ENCODE assay signal across 8 cellular contexts in the genomic region with DNA sequence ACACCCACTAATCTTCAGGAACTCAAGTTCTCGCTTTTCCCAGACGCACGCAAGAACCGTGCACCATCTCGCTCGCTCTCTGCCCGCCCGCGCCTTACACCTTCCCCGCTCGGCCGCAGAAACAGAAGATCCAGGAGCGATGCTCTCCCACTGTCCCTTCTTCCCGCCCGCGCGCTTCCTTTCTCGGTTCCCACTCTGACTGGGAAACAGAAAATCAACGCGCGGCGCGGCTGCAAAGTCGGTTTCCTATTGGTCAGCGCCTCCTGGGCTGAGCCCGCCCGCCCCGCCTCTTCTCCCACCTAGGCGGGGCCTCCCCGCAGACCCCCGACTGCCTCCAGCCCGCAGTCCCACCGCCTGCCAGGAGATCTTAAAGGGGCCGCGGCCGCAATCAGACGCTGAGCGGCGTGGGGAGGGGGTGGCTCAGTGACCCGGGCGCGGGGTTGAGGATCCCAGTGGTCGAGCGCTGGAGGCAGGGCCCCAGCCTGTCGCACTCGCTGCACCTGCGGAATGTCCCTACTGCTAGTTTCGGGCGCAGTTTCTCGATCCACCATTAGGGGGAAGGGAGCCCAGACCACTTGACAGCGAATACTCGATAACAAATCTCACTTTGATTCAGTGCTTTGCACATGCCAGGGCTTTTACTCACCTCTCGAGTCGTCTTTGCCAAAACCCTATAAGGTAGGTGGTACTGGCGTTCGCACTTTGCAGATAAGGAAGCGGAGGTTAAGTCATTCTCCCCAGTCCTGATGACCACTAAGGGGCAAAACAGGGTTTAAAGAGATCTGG. TPM values are rescaled to one million over a fixed set of nuclear protein-coding genes. Genes with fewer than 3 reads are reported as not detected.
DNase-seq lines count a peak whose midpoint lies in the region; ATAC-seq and TF ChIP-seq lines count a peak whose summit lies in the region.

No MANE protein-coding gene starts in this region.

- TF ChIP-seq CTCF in BE2C (IDR thresholded peaks at IDR 0.05; ENCODE audit: low read depth, low read length) (peak; percentile 64), coronary artery (IDR thresholded peaks at IDR 0.05) (peak; percentile 31)

- H3K4me1 ChIP-seq in BE2C, result no peaks in the 10 kb centered on the region

- TF ChIP-seq POLR2A in GM19193 (IDR thresholded peaks at IDR 0.05; ENCODE audit: extremely low read depth, insufficient read depth, insufficient read length), result peak; percentile 68

- no peaks in the 10 kb centered on the region for H3K9me3 ChIP-seq in BE2C

- peak overlapping the region; percentile 56 to 81 for H3K27ac ChIP-seq in coronary artery

- H3K4me3 ChIP-seq in BE2C (ENCODE audit: low read depth, low read length), result peak overlapping the region; percentile 74
- H3K4me3 ChIP-seq in coronary artery, result peak overlapping the region; percentile 97

- no peaks in the 10 kb centered on the region for H3K36me3 ChIP-seq in BE2C

- peak; percentile 67 for ATAC-seq in HG03439 (IDR thresholded peaks at IDR 0.05; ENCODE audit: unreplicated experiment)

- peaks cover 15% of the 10 kb centered on the region for H3K27me3 ChIP-seq in BE2C

- DNase-seq in BE2C (peak; percentile 98), NCI-H510A treated with DMSO at 0.1 percent for 48 hours (lab: John Stamatoyannopoulos, UW) (peak; percentile 90), coronary artery (ENCODE audit: low spot score) (peak; percentile 95), left kidney (ENCODE audit: low read depth, low spot score) (peak; percentile 100)
- DNase-seq in activated CD4-positive, alpha-beta T cell treated with anti-CD3 and anti-CD28 coated beads for 4 hours, result peak; percentile 97 to 98
- peak; percentile 97 to 98 for DNase-seq in stimulated activated CD4-positive, alpha-beta T cell treated with anti-CD3 and anti-CD28 coated beads, Interleukin-2, amount 100 ng/mL, for 24 hours

RNA-seq across cellular contexts. Expression of a gene that starts 0.7 kb away (rescaled TPM):
- 27.7 TPM for polyA plus RNA-seq in BE2C (2012; ENCODE audit: insufficient read depth, insufficient read length, low read depth)

RNA-seq across cellular contexts. Expression of a gene that starts 3.8 kb away (rescaled TPM):
- not detected for polyA plus RNA-seq in BE2C (2012; ENCODE audit: insufficient read depth, insufficient read length, low read depth)

RNA-seq across cellular contexts. Expression of a gene that starts 21.3 kb away (rescaled TPM):
- polyA plus RNA-seq in BE2C (2012; ENCODE audit: insufficient read depth, insufficient read length, low read depth), result not detected

RNA-seq across cellular contexts. Expression of a gene that starts 26.7 kb away (rescaled TPM):
- polyA plus RNA-seq in BE2C (2012; ENCODE audit: insufficient read depth, insufficient read length, low read depth), result 0.39 TPM

RNA-seq across cellular contexts. Expression of a gene that starts 35.7 kb away (rescaled TPM):
- 396 TPM for polyA plus RNA-seq in BE2C (2012; ENCODE audit: insufficient read depth, insufficient read length, low read depth)

Comparison
In these comparisons a context has a peak if more than half of its experiments do, and no peak if none do; other contexts are left out.
1. Peak in every context shown above with its lines: DNase-seq, ATAC-seq, H3K4me3 ChIP-seq and H3K27ac ChIP-seq.